In the genomic region with DNA sequence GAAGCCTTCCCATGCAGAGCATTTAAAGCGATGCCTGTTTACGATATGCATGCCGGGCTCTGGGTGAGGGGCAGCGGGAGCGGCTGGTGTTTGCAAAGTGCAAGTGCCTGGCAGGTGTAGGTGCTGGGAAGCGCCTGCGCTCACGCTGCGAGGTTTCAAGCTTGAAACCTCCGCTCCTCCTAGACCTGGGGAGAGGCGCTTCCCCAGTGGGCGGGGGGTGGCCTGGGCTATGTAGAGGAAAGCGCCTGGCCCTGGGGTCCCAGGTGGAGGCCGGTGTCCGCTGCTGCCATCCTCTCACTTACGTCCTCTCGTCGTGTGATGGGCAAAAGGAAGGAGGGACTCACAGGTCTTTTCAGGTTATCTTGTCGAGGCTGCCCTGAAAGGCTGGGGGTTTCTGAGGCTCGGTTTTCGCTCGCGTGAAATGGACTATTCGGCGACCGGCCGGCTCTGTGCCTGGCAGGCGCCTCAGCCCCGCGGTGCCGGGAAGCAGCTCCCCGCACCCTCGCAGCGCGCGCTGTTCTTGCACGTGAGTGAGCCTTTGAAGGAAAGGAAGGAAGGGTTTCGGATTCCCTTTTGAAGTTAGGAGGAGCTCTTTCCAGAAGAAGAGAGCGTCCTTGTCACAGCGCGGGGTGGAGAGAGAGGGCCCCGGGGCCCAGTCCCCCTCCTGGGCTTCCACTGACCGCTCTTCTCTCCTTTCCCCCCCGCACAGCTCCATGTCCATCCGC, we compare ENCODE assay signal across 16 cellular contexts. TPM values are rescaled to one million over a fixed set of nuclear protein-coding genes. Genes with fewer than 3 reads are reported as not detected.
DNase-seq lines count a peak whose midpoint lies in the region; TF ChIP-seq lines count a peak whose summit lies in the region.
"Had no signal": no experiment of that assay in that cellular context is flagged by ENCODE, and none has a peak within 500 bp of the region (broad histone marks: within the 10 kb centered on the region; RNA-seq: fewer than 3 reads in every experiment).

No MANE protein-coding gene starts in this region.

- H3K27me3 Mint-ChIP-seq in endodermal cell (ENCODE audit: insufficient read depth), result peaks cover 19% of the 10 kb centered on the region

- no peak overlapping the region for H3K27ac Mint-ChIP-seq in endodermal cell
- H3K27ac Mint-ChIP-seq: activated CD8-positive, alpha-beta memory T cell treated with anti-CD3 and anti-CD28 coated beads, Interleukin-2, amount 10 ng/mL, durations not matched to agents 7 days and 5 days; activated naive CD8-positive, alpha-beta T cell treated with anti-CD3 and anti-CD28 coated beads, Interleukin-2, amount 50 U/mL, for 24 hours had no signal

- peaks cover 34% of the 10 kb centered on the region for H3K36me3 ChIP-seq in endodermal cell (ENCODE audit: control insufficient read depth, insufficient read depth, low read length)
- H3K36me3 ChIP-seq in neuronal stem cell (replicated peaks in 1 of 2; ENCODE audit: control insufficient read depth in 2 of 2, insufficient read depth in 2 of 2, low read length in 2 of 2), result no peaks in the 10 kb centered on the region
- H3K36me3 ChIP-seq in vagina, result no peaks in the 10 kb centered on the region

- H3K27ac ChIP-seq in endodermal cell (ENCODE audit: low read depth, low read length) (no peak overlapping the region), neuronal stem cell (replicated peaks; ENCODE audit: low read length) (no peak overlapping the region), vagina (no peak overlapping the region)
- H3K27ac ChIP-seq: psoas muscle had no signal

- peak overlapping the region; percentile 72 for H2BK15ac ChIP-seq in neuronal stem cell (ENCODE audit: low read length)

- 13 to 26% methylated on average over 25 to 45 of the region's 45 CpGs for WGBS in endodermal cell (ENCODE audit: insufficient coverage in 1 of 2, insufficient read length in 1 of 2), 2 experiments
- WGBS in neuronal stem cell (ENCODE audit: extremely low coverage in 2 of 2, insufficient read length in 2 of 2, insufficient replicate concordance in 1 of 2), 2 donors, result no CpG with 5 or more reads among the region's 45 CpGs

- H2BK12ac ChIP-seq in neuronal stem cell (ENCODE audit: low read length), result peak overlapping the region; percentile 65

- H3K4ac ChIP-seq in neuronal stem cell (ENCODE audit: low read length), result no peak overlapping the region

- H2AFZ ChIP-seq in neuronal stem cell (ENCODE audit: low read length), result no peak overlapping the region

- H3K4me3 ChIP-seq in endodermal cell (ENCODE audit: low read length) (no peak overlapping the region), neuronal stem cell (ENCODE audit: low read length in 2 of 2) (peak overlapping the region in 1 of 2 donors; percentile 42), vagina (peak overlapping the region in 1 of 2 donors; percentile 13)
- H3K4me3 ChIP-seq: K562, psoas muscle had no signal

- intact Hi-C loops in vagina (cut with DNase I), result no loop called here

- no peak overlapping the region for H3K14ac ChIP-seq in neuronal stem cell (ENCODE audit: low read length)

- peaks cover 17% of the 10 kb centered on the region for H3K36me3 Mint-ChIP-seq in endodermal cell (ENCODE audit: low read depth)
- H3K36me3 Mint-ChIP-seq: activated CD8-positive, alpha-beta memory T cell treated with anti-CD3 and anti-CD28 coated beads, Interleukin-2, amount 10 ng/mL, durations not matched to agents 7 days and 5 days had no signal

- peak; percentile 3 for DNase-seq in DMS153 (lab: John Stamatoyannopoulos, UW)
- DNase-seq in NCI-H1105 (lab: John Stamatoyannopoulos, UW), result peak; percentile 34
- DNase-seq in endodermal cell, result peak; percentile 87
- no peak for DNase-seq in neuronal stem cell (ENCODE audit: low spot score)
- no peak for DNase-seq in glomerular visceral epithelial cell (ENCODE audit: extremely low spot score)
- DNase-seq in NOMO-1 treated with dmso at 0.1 percent for 144 hours (lab: John Stamatoyannopoulos, UW; ENCODE audit: unreplicated experiment), result no peak
- no peak for DNase-seq in T-helper 1 cell
- no peak for DNase-seq in vagina (ENCODE audit: extremely low spot score in 2 of 2)
- DNase-seq: activated CD8-positive, alpha-beta memory T cell treated with anti-CD3 and anti-CD28 coated beads, Interleukin-2, amount 10 ng/mL, durations not matched to agents 7 days and 5 days; NCI-H1694; NK-92 treated with Interleukin-12 subunit alpha and Interleukin-12 subunit beta, amount 100 ng/mL, for 24 hours; psoas muscle; SHP77 treated with DMSO at 0.1 percent for 48 hours; stimulated activated CD4-positive, alpha-beta T cell treated with anti-CD3 and anti-CD28 coated beads, Interleukin-2, amount 100 ng/mL, for 24 hours had no signal

- no peaks in the 10 kb centered on the region for H3K79me1 ChIP-seq in neuronal stem cell (ENCODE audit: low read depth, low read length)

- H3K9me3 ChIP-seq in endodermal cell (ENCODE audit: control insufficient read depth, low read length) (peaks cover 12% of the 10 kb centered on the region), neuronal stem cell (replicated peaks in 1 of 2; ENCODE audit: control insufficient read depth in 2 of 2, insufficient read depth in 1 of 2, low read depth in 1 of 2, low read length in 2 of 2) (peaks cover 0 to 5% of the 10 kb centered on the region in 2 donors), vagina (no peaks in the 10 kb centered on the region)
- H3K9me3 ChIP-seq: psoas muscle had no signal

- no peak overlapping the region for H4K91ac ChIP-seq in neuronal stem cell (ENCODE audit: low read depth, low read length, poor library complexity)

- H3K4me3 Mint-ChIP-seq in endodermal cell, result peak overlapping the region; percentile 42
- H3K4me3 Mint-ChIP-seq: activated CD8-positive, alpha-beta memory T cell treated with anti-CD3 and anti-CD28 coated beads, Interleukin-2, amount 10 ng/mL, durations not matched to agents 7 days and 5 days had no signal

- H2BK5ac ChIP-seq in neuronal stem cell (ENCODE audit: low read length), result peak overlapping the region; percentile 40

- H3K9ac ChIP-seq in endodermal cell (ENCODE audit: extremely low read depth, low read length, poor library complexity, severe bottlenecking), result no peak overlapping the region
- H3K9ac ChIP-seq in neuronal stem cell (ENCODE audit: low read depth, low read length, poor library complexity), result peak overlapping the region; percentile 13

- H2BK120ac ChIP-seq in neuronal stem cell (ENCODE audit: low read depth, low read length), result peak overlapping the region; percentile 32

- H3K4me2 ChIP-seq in neuronal stem cell (ENCODE audit: insufficient read depth, low read length, poor library complexity, severe bottlenecking), result peak overlapping the region; percentile 43

- H3K4me1 ChIP-seq in endodermal cell (ENCODE audit: control insufficient read depth, insufficient read depth, low read length) (peaks cover 41% of the 10 kb centered on the region), neuronal stem cell (ENCODE audit: control insufficient read depth in 2 of 2, insufficient read depth in 1 of 2, low read depth in 1 of 2, low read length in 2 of 2) (peaks cover 0 to 23% of the 10 kb centered on the region in 2 donors), vagina (no peaks in the 10 kb centered on the region)
- H3K4me1 ChIP-seq: psoas muscle had no signal

- H4K8ac ChIP-seq in neuronal stem cell (ENCODE audit: low read depth, low read length), result no peak overlapping the region

- peak overlapping the region; percentile 81 for H3K23ac ChIP-seq in neuronal stem cell (ENCODE audit: low read depth, low read length, poor library complexity)

- H3K9me3 Mint-ChIP-seq in endodermal cell, result peaks cover 12% of the 10 kb centered on the region

- TF ChIP-seq CTCF in endodermal cell (conservative IDR thresholded peaks at IDR 0.05) (no peak), vagina (IDR thresholded peaks at IDR 0.05) (no peak)

- H3K27me3 ChIP-seq in endodermal cell (ENCODE audit: control insufficient read depth, insufficient read depth, low read length, poor library complexity, severe bottlenecking) (no peaks in the 10 kb centered on the region), neuronal stem cell (ENCODE audit: control insufficient read depth in 3 of 3, insufficient read depth in 3 of 3, low read depth in 1 of 3, low read length in 3 of 3) (peaks cover 0 to 20% (median 3%) of the 10 kb centered on the region in 3 experiments), vagina (no peaks in the 10 kb centered on the region)

- peaks cover 48% of the 10 kb centered on the region for H3K4me1 Mint-ChIP-seq in endodermal cell
- H3K4me1 Mint-ChIP-seq: activated CD8-positive, alpha-beta memory T cell treated with anti-CD3 and anti-CD28 coated beads, Interleukin-2, amount 10 ng/mL, durations not matched to agents 7 days and 5 days; activated naive CD8-positive, alpha-beta T cell treated with anti-CD3 and anti-CD28 coated beads, Interleukin-2, amount 50 U/mL, for 24 hours had no signal

- H2AK5ac ChIP-seq in neuronal stem cell (ENCODE audit: low read depth, low read length), result peak overlapping the region; percentile 91

- TF ChIP-seq POLR2A in vagina (IDR thresholded peaks at IDR 0.05), result no peak

- peak overlapping the region; percentile 44 for H3K18ac ChIP-seq in neuronal stem cell (ENCODE audit: low read length)

RNA-seq across cellular contexts. Expression of gene AJAP1, which starts 56.9 kb away (rescaled TPM):
- total RNA-seq in endodermal cell, result 10 to 100 TPM; 19.4 to 22.1 TPM
- 5.5 TPM for polyA plus RNA-seq in endodermal cell (2013, experiment 1 of 2)
- polyA plus RNA-seq in endodermal cell (2013, experiment 2 of 2), result 6.1 TPM
- 0.32 TPM for polyA plus RNA-seq in neuronal stem cell (2013, experiment 1 of 2)
- 0.42 TPM for polyA plus RNA-seq in neuronal stem cell (2013, experiment 2 of 2)
- total RNA-seq in vagina, result 1.7 TPM
- total RNA-seq: activated CD8-positive, alpha-beta memory T cell treated with anti-CD3 and anti-CD28 coated beads, Interleukin-2, amount 10 ng/mL, durations not matched to agents 7 days and 5 days; K562 had no signal
- polyA plus RNA-seq: K562 had no signal

Comparison
In these comparisons a context has a peak if more than half of its experiments do, and no peak if none do; other contexts are left out.
1. DNase-seq: peak in DMS153 (single experiment), NCI-H1105 (single experiment) and endodermal cell (single experiment); none in neuronal stem cell (single experiment), glomerular visceral epithelial cell (single experiment), NOMO-1 treated with dmso at 0.1 percent for 144 hours (single experiment), T-helper 1 cell (0 of 5) and vagina (0 of 2).